In genomic region chr7:8490391-8490790, GRCh38 we compare ENCODE assay signal across 39 cellular contexts. TPM values are rescaled to one million over a fixed set of nuclear protein-coding genes. Genes with fewer than 3 reads are reported as not detected.
"Had no signal": no experiment of that assay in that cellular context is flagged by ENCODE, and none has a peak within 500 bp of the region (broad histone marks: within the 10 kb centered on the region; RNA-seq: fewer than 3 reads in every experiment).

No MANE protein-coding gene starts in this region.

- H3K9me3 ChIP-seq: MG63, SK-N-SH had no signal

- H3K4me3 Mint-ChIP-seq: activated CD4-positive, alpha-beta T cell treated with anti-CD3 and anti-CD28 coated beads, Interleukin-2, amount 10 ng/mL, durations not matched to agents 24 days and 14 days; activated CD8-positive, alpha-beta T cell treated with anti-CD3 and anti-CD28 coated beads for 36 hours; activated naive CD8-positive, alpha-beta T cell treated with anti-CD3 and anti-CD28 coated beads for 36 hours; activated T-cell treated with anti-CD3 and anti-CD28 coated beads, Interleukin-2, amount 50 U/mL, for 72 hours; activated T-helper 17 cell treated with anti-CD3 and anti-CD28 coated beads, Interleukin-2, amount 50 U/mL, for 72 hours; central memory CD8-positive, alpha-beta T cell had no signal

- H3K4me1 Mint-ChIP-seq: activated CD4-positive, alpha-beta T cell treated with anti-CD3 and anti-CD28 coated beads, Interleukin-2, amount 10 ng/mL, durations not matched to agents 24 days and 14 days; activated naive CD8-positive, alpha-beta T cell treated with anti-CD3 and anti-CD28 coated beads for 36 hours; activated T-helper 17 cell treated with anti-CD3 and anti-CD28 coated beads, Interleukin-2, amount 50 U/mL, for 72 hours; central memory CD8-positive, alpha-beta T cell had no signal

- H3K9me3 Mint-ChIP-seq: activated CD4-positive, alpha-beta T cell treated with anti-CD3 and anti-CD28 coated beads, Interleukin-2, amount 10 ng/mL, durations not matched to agents 24 days and 14 days; activated CD8-positive, alpha-beta T cell treated with anti-CD3 and anti-CD28 coated beads for 36 hours; activated T-cell treated with anti-CD3 and anti-CD28 coated beads, Interleukin-2, amount 50 U/mL, for 72 hours; activated T-helper 17 cell treated with anti-CD3 and anti-CD28 coated beads, Interleukin-2, amount 50 U/mL, for 72 hours had no signal

- H3K27ac Mint-ChIP-seq: activated CD4-positive, alpha-beta T cell treated with anti-CD3 and anti-CD28 coated beads, Interleukin-2, amount 10 ng/mL, durations not matched to agents 24 days and 14 days; activated CD8-positive, alpha-beta T cell treated with anti-CD3 and anti-CD28 coated beads for 36 hours; activated naive CD8-positive, alpha-beta T cell treated with anti-CD3 and anti-CD28 coated beads for 36 hours; activated T-cell treated with anti-CD3 and anti-CD28 coated beads, Interleukin-2, amount 50 U/mL, for 72 hours; activated T-helper 17 cell treated with anti-CD3 and anti-CD28 coated beads, Interleukin-2, amount 50 U/mL, for 72 hours had no signal

- H3K36me3 ChIP-seq: brain microvascular endothelial cell, MG63, SJSA1, WERI-Rb-1 had no signal

- ATAC-seq: activated CD8-positive, alpha-beta T cell treated with anti-CD3 and anti-CD28 coated beads for 36 hours; activated T-cell treated with anti-CD3 and anti-CD28 coated beads, Interleukin-2, amount 50 U/mL, for 72 hours; activated T-helper 17 cell treated with anti-CD3 and anti-CD28 coated beads, Interleukin-2, amount 50 U/mL, for 72 hours had no signal

- H3K27me3 Mint-ChIP-seq: activated CD4-positive, alpha-beta T cell treated with anti-CD3 and anti-CD28 coated beads, Interleukin-2, amount 10 ng/mL, durations not matched to agents 24 days and 14 days; activated naive CD8-positive, alpha-beta T cell treated with anti-CD3 and anti-CD28 coated beads for 36 hours; activated T-helper 17 cell treated with anti-CD3 and anti-CD28 coated beads, Interleukin-2, amount 50 U/mL, for 72 hours had no signal

- H3K4me1 ChIP-seq: SJSA1 had no signal

- DNase-seq: activated CD4-positive, alpha-beta T cell treated with anti-CD3 and anti-CD28 coated beads for 1 hour; activated CD4-positive, alpha-beta T cell treated with anti-CD3 and anti-CD28 coated beads, Interleukin-2, amount 10 ng/mL, durations not matched to agents 24 days and 14 days; activated CD4-positive, alpha-beta T cell treated with anti-CD3 and anti-CD28 coated beads, Interleukin-2, amount 50 U/mL, for 4 hours; activated CD4-positive, CD25-positive, alpha-beta regulatory T cell; activated CD8-positive, alpha-beta T cell treated with anti-CD3 and anti-CD28 coated beads for 36 hours; activated effector memory CD4-positive, alpha-beta T cell treated with anti-CD3 and anti-CD28 coated beads, Interleukin-2, amount 50 U/mL, for 16 hours; activated naive CD4-positive, alpha-beta T cell; activated naive CD4-positive, alpha-beta T cell treated with anti-CD3 and anti-CD28 coated beads, Interleukin-2, amount 50 U/mL, for 16 hours; activated naive CD8-positive, alpha-beta T cell treated with anti-CD3 and anti-CD28 coated beads for 36 hours; activated T-cell treated with anti-CD3 and anti-CD28 coated beads, Interleukin-2, amount 50 U/mL, for 1 hour; activated T-cell treated with anti-CD3 and anti-CD28 coated beads, Interleukin-2, amount 50 U/mL, for 72 hours; amniotic stem cell; aorta; brain microvascular endothelial cell; Karpas-422; MG63; NCI-H1092 treated with DMSO at 0.1 percent for 48 hours; NCI-H146; NCI-H187; NCI-H2029 treated with DMSO at 0.1 percent for 48 hours; NCI-H2107; NCI-H2171; NCI-H510A; NCI-H526; NCI-H748 treated with DMSO at 0.1 percent for 48 hours; NK-92 treated with Interleukin-12 subunit alpha and Interleukin-12 subunit beta, amount 100 ng/mL, for 24 hours; SHP77; SK-N-SH; T-helper 1 cell; T-helper 2 cell; T-helper 9 cell; WERI-Rb-1 had no signal

- H3K27ac ChIP-seq: brain microvascular endothelial cell, SJSA1, WERI-Rb-1 had no signal

- H3K4me3 ChIP-seq: MG63, SJSA1 had no signal

- H3K27me3 ChIP-seq: brain microvascular endothelial cell, MG63, SJSA1 had no signal

- H3K36me3 Mint-ChIP-seq: activated naive CD8-positive, alpha-beta T cell treated with anti-CD3 and anti-CD28 coated beads for 36 hours had no signal

RNA-seq across cellular contexts. Expression of gene NXPH1, which starts 57.0 kb away (rescaled TPM):
- total RNA-seq: activated CD4-positive, alpha-beta T cell treated with anti-CD3 and anti-CD28 coated beads, Interleukin-2, amount 10 ng/mL, durations not matched to agents 24 days and 14 days; activated CD8-positive, alpha-beta memory T cell treated with anti-CD3 and anti-CD28 coated beads for 36 hours; activated CD8-positive, alpha-beta T cell treated with anti-CD3 and anti-CD28 coated beads for 36 hours; activated naive CD8-positive, alpha-beta T cell treated with anti-CD3 and anti-CD28 coated beads for 36 hours; activated T-cell treated with anti-CD3 and anti-CD28 coated beads, Interleukin-2, amount 50 U/mL, for 72 hours; activated T-helper 17 cell treated with anti-CD3 and anti-CD28 coated beads, Interleukin-2, amount 50 U/mL, for 72 hours; aorta; chondrocyte; OCI-LY7; RPMI7951; SJSA1 had no signal
- polyA plus RNA-seq: aorta, SK-N-SH had no signal
